Comparison of ENCODE assay signal across 25 cellular contexts in the genomic region with DNA sequence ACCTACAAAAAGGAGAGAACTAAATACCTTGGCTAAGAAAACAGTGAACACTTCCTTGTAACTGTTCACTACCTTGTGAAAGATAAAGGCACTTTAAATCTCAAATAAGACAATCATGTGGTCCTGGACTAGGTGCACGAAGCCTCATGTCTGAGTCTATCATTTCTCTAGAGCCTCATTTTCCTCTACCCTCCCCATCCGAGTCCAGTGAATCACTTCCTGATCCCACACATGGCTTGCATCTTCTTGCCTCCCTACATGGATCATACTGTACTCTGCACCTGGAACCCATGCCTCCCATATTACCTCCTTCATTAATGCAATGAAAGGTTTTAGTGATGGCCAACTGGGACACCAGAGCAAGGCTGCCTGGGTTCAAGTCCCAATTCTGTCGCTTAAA.
"Had no signal": no experiment of that assay in that cellular context is flagged by ENCODE, and none has a peak within 500 bp of the region (broad histone marks: within the 10 kb centered on the region; RNA-seq: fewer than 3 reads in every experiment).

No MANE protein-coding gene starts in this region.

- ATAC-seq: activated CD4-positive, alpha-beta T cell treated with anti-CD3 and anti-CD28 coated beads for 36 hours; activated CD8-positive, alpha-beta T cell treated with anti-CD3 and anti-CD28 coated beads, Interleukin-2, amount 10 ng/mL, durations not matched to agents 7 days and 5 days; gastroesophageal sphincter; left colon; natural killer cell; stimulated activated naive B cell treated with anti-CD40 and anti-IgM and Interleukin-4, amounts not matched to agents 10 μg/mL and 1 μg/mL and 100 μg/mL, for 72 hours; upper lobe of right lung had no signal

- H3K36me3 Mint-ChIP-seq: natural killer cell, neural progenitor cell had no signal

- H3K27ac Mint-ChIP-seq: activated CD4-positive, alpha-beta T cell treated with anti-CD3 and anti-CD28 coated beads for 36 hours; activated CD8-positive, alpha-beta T cell treated with anti-CD3 and anti-CD28 coated beads, Interleukin-2, amount 10 ng/mL, durations not matched to agents 7 days and 5 days; activated naive CD4-positive, alpha-beta T cell treated with anti-CD3 and anti-CD28 coated beads, Interleukin-2, amount 10 ng/mL, durations not matched to agents 7 days and 5 days; activated naive CD8-positive, alpha-beta T cell treated with anti-CD3 and anti-CD28 coated beads, Interleukin-2, amount 10 ng/mL, durations not matched to agents 7 days and 5 days; brain; natural killer cell; neural progenitor cell; stimulated activated naive B cell treated with anti-CD40 and anti-IgM and Interleukin-4, amounts not matched to agents 10 μg/mL and 1 μg/mL and 100 μg/mL, for 72 hours had no signal

- H3K27ac ChIP-seq: ascending aorta, coronary artery, dorsolateral prefrontal cortex, gastroesophageal sphincter, neural progenitor cell, right atrium auricular region, stomach, thyroid gland, upper lobe of right lung had no signal

- H3K27me3 Mint-ChIP-seq: activated CD4-positive, alpha-beta T cell treated with anti-CD3 and anti-CD28 coated beads for 36 hours; activated naive CD4-positive, alpha-beta T cell treated with anti-CD3 and anti-CD28 coated beads, Interleukin-2, amount 10 ng/mL, durations not matched to agents 7 days and 5 days; activated naive CD8-positive, alpha-beta T cell treated with anti-CD3 and anti-CD28 coated beads, Interleukin-2, amount 10 ng/mL, durations not matched to agents 7 days and 5 days; brain; stimulated activated naive B cell treated with anti-CD40 and anti-IgM and Interleukin-4, amounts not matched to agents 10 μg/mL and 1 μg/mL and 100 μg/mL, for 72 hours had no signal

- H3K4me3 Mint-ChIP-seq: activated CD4-positive, alpha-beta T cell treated with anti-CD3 and anti-CD28 coated beads for 36 hours; activated CD8-positive, alpha-beta T cell treated with anti-CD3 and anti-CD28 coated beads, Interleukin-2, amount 10 ng/mL, durations not matched to agents 7 days and 5 days; activated naive CD4-positive, alpha-beta T cell treated with anti-CD3 and anti-CD28 coated beads, Interleukin-2, amount 10 ng/mL, durations not matched to agents 7 days and 5 days; activated naive CD8-positive, alpha-beta T cell treated with anti-CD3 and anti-CD28 coated beads, Interleukin-2, amount 10 ng/mL, durations not matched to agents 7 days and 5 days; brain; natural killer cell; neural progenitor cell; stimulated activated naive B cell treated with anti-CD40 and anti-IgM and Interleukin-4, amounts not matched to agents 10 μg/mL and 1 μg/mL and 100 μg/mL, for 72 hours had no signal

- H3K9me3 Mint-ChIP-seq: activated naive CD4-positive, alpha-beta T cell treated with anti-CD3 and anti-CD28 coated beads, Interleukin-2, amount 10 ng/mL, durations not matched to agents 7 days and 5 days; activated naive CD8-positive, alpha-beta T cell treated with anti-CD3 and anti-CD28 coated beads, Interleukin-2, amount 10 ng/mL, durations not matched to agents 7 days and 5 days; natural killer cell; stimulated activated naive B cell treated with anti-CD40 and anti-IgM and Interleukin-4, amounts not matched to agents 10 μg/mL and 1 μg/mL and 100 μg/mL, for 72 hours had no signal

- H3K4me1 Mint-ChIP-seq: activated CD4-positive, alpha-beta T cell treated with anti-CD3 and anti-CD28 coated beads for 36 hours had no signal

- DNase-seq: activated CD4-positive, alpha-beta T cell treated with anti-CD3 and anti-CD28 coated beads for 36 hours; activated CD4-positive, CD25-positive, alpha-beta regulatory T cell; activated CD8-positive, alpha-beta T cell treated with anti-CD3 and anti-CD28 coated beads, Interleukin-2, amount 10 ng/mL, durations not matched to agents 7 days and 5 days; activated gamma-delta T cell; activated naive CD4-positive, alpha-beta T cell treated with anti-CD3 and anti-CD28 coated beads, Interleukin-2, amount 10 ng/mL, durations not matched to agents 7 days and 5 days; activated naive CD8-positive, alpha-beta T cell treated with anti-CD3 and anti-CD28 coated beads, Interleukin-2, amount 10 ng/mL, durations not matched to agents 7 days and 5 days; dorsolateral prefrontal cortex; effector memory CD4-positive, alpha-beta T cell; erythroblast; hippocampal formation; left colon; mesenchymal stem cell; natural killer cell; stimulated activated CD4-positive, alpha-beta T cell treated with anti-CD3 and anti-CD28 coated beads, Interleukin-15, amount 100 ng/mL, for 24 hours; stimulated activated CD4-positive, alpha-beta T cell treated with anti-CD3 and anti-CD28 coated beads, Interleukin-2, amount 100 ng/mL, for 24 hours; stimulated activated naive B cell treated with anti-CD40 and anti-IgM and Interleukin-4, amounts not matched to agents 10 μg/mL and 1 μg/mL and 100 μg/mL, for 72 hours; stomach; thyroid gland; upper lobe of right lung had no signal
